22 cellular contexts compared by ENCODE assay signal in genomic region chr5:5558102-5558501, GRCh38.
DNase-seq lines count a peak whose midpoint lies in the region; ATAC-seq, FAIRE-seq and TF ChIP-seq lines count a peak whose summit lies in the region.
"Had no signal": no experiment of that assay in that cellular context is flagged by ENCODE, and none has a peak within 500 bp of the region (broad histone marks: within the 10 kb centered on the region; RNA-seq: fewer than 3 reads in every experiment).

No MANE protein-coding gene starts in this region.

- POLR2A ChIA-PET in K562 (lab: Yijun Ruan, JAX), result interaction anchor here (0.6 to 1.0 kb wide), 2 partner anchors 12 to 15 kb away, joined by 3 to 4 read pairs; no protein-coding TSS in a partner anchor

- no peak overlapping the region for H4K5ac ChIP-seq in mesendoderm (ENCODE audit: low read length)

- no peak overlapping the region for H3K9ac ChIP-seq in K562 (ENCODE audit: insufficient read depth in 1 of 2, low read depth in 2 of 2, low read length in 2 of 2)
- no peak overlapping the region for H3K9ac ChIP-seq in mesendoderm (ENCODE audit: low read length)
- H3K9ac ChIP-seq: BLaER1 treated with 17β-estradiol and CSF1 and Interleukin-3, amounts not matched to agents 10 nM and 100 nM had no signal

- no peak overlapping the region for H4K8ac ChIP-seq in mesendoderm (ENCODE audit: low read depth, low read length)

- peaks cover 26% of the 10 kb centered on the region for H3K4me1 ChIP-seq in BE2C
- H3K4me1 ChIP-seq in K562 (replicated peaks in 1 of 2; ENCODE audit: control insufficient read depth in 2 of 2, insufficient read depth in 2 of 2, low read length in 2 of 2), result peaks cover 0 to 11% of the 10 kb centered on the region in 2 experiments; a peak in 2 of 5 replicates
- peaks cover 9% of the 10 kb centered on the region for H3K4me1 ChIP-seq in mesendoderm (ENCODE audit: control insufficient read depth, low read depth, low read length)
- H3K4me1 ChIP-seq: BLaER1 treated with 17β-estradiol and CSF1 and Interleukin-3, amounts not matched to agents 10 nM and 100 nM had no signal

- no peak overlapping the region for H2AFZ ChIP-seq in K562 (ENCODE audit: low read depth, low read length)

- H3K4me2 ChIP-seq in K562 (ENCODE audit: insufficient read depth, low read length) (no peak overlapping the region), mesendoderm (ENCODE audit: low read length) (no peak overlapping the region)
- H3K4me2 ChIP-seq: BLaER1 treated with 17β-estradiol and CSF1 and Interleukin-3, amounts not matched to agents 10 nM and 100 nM had no signal

- H2BK120ac ChIP-seq in mesendoderm (ENCODE audit: low read depth, low read length), result no peak overlapping the region

- peak overlapping the region; percentile 29 for H2BK5ac ChIP-seq in mesendoderm (ENCODE audit: low read length)

- H3K36me3 ChIP-seq in BE2C (no peaks in the 10 kb centered on the region), K562 (ENCODE audit: control insufficient read depth, insufficient read depth, low read length) (no peaks in the 10 kb centered on the region), mesendoderm (ENCODE audit: control insufficient read depth, insufficient read depth, low read length) (no peaks in the 10 kb centered on the region)
- H3K36me3 ChIP-seq: BLaER1 treated with 17β-estradiol and CSF1 and Interleukin-3, amounts not matched to agents 10 nM and 100 nM had no signal

- peak; percentile 86 for FAIRE-seq in K562 (lab: Jason Lieb, UNC)
- FAIRE-seq: A204.1, D721Med, GM12878, GM19239 had no signal

- no peaks in the 10 kb centered on the region for H3K79me2 ChIP-seq in K562 (ENCODE audit: control insufficient read depth, insufficient read depth, low read length)
- H3K79me2 ChIP-seq in mesendoderm (ENCODE audit: control insufficient read depth, insufficient read depth, low read length), result no peaks in the 10 kb centered on the region

- H3K18ac ChIP-seq in mesendoderm (ENCODE audit: low read length), result no peak overlapping the region

- no peak overlapping the region for H3K23ac ChIP-seq in mesendoderm (ENCODE audit: low read length)

- H3K9me3 ChIP-seq in BE2C, result no peaks in the 10 kb centered on the region
- no peaks in the 10 kb centered on the region; the same call in 1 of the 2 replicates for H3K9me3 ChIP-seq in K562 (replicated peaks; ENCODE audit: control insufficient read depth, insufficient read depth, low read depth, low read length)

- H2BK15ac ChIP-seq in mesendoderm (replicated peaks; ENCODE audit: low read depth), result no peak overlapping the region

- no TSS peak for BruUV-seq in K562 (replicated peaks; lab: Mats Ljungman, UMichigan)

- no peaks in the 10 kb centered on the region for H4K20me1 ChIP-seq in K562 (replicated peaks; ENCODE audit: control insufficient read depth, insufficient read depth, low read length)
- H4K20me1 ChIP-seq: BLaER1 treated with 17β-estradiol and CSF1 and Interleukin-3, amounts not matched to agents 10 nM and 100 nM had no signal

- in situ Hi-C loops in K562 (cut with MboI), result no loop called here

- H3K4me3 ChIP-seq in BE2C (ENCODE audit: low read depth, low read length), result no peak overlapping the region; the same call in 1 of the 2 replicates
- H3K4me3 ChIP-seq in K562, result no peak overlapping the region
- H3K4me3 ChIP-seq in mesendoderm (ENCODE audit: low read length), result no peak overlapping the region
- H3K4me3 ChIP-seq: BLaER1 treated with 17β-estradiol and CSF1 and Interleukin-3, amounts not matched to agents 10 nM and 100 nM; GM12878 had no signal

- H2AK5ac ChIP-seq in mesendoderm (ENCODE audit: low read length), result no peak overlapping the region

- H3K27me3 ChIP-seq in BE2C (no peaks in the 10 kb centered on the region), K562 (ENCODE audit: control insufficient read depth in 2 of 2, insufficient read depth in 2 of 2, low read length in 2 of 2) (peaks cover 9 to 14% of the 10 kb centered on the region in 2 experiments), mesendoderm (ENCODE audit: insufficient read depth, low read length, poor library complexity) (no peaks in the 10 kb centered on the region)
- H3K27me3 ChIP-seq: BLaER1 treated with 17β-estradiol and CSF1 and Interleukin-3, amounts not matched to agents 10 nM and 100 nM had no signal

- no peak overlapping the region for H3K4ac ChIP-seq in mesendoderm (ENCODE audit: low read depth, low read length)

- TF ChIP-seq EP300 in K562 (IDR thresholded peaks at IDR 0.05; ENCODE audit: low read length), result no peak

- H3K9me1 ChIP-seq in K562 (ENCODE audit: control insufficient read depth, insufficient read depth, low read length), result no peaks in the 10 kb centered on the region

- ATAC-seq in K562 (peak; percentile 87), GM21529 (IDR thresholded peaks at IDR 0.05; ENCODE audit: unreplicated experiment) (no peak)
- ATAC-seq: GM12878 had no signal

- no peak overlapping the region for H3K27ac ChIP-seq in K562 (ENCODE audit: extremely low read depth, low read depth, low read length)
- H3K27ac ChIP-seq in mesendoderm (ENCODE audit: low read depth, low read length), result peak overlapping the region; percentile 16
- H3K27ac ChIP-seq: 22Rv1; BLaER1 treated with 17β-estradiol and CSF1 and Interleukin-3, amounts not matched to agents 10 nM and 100 nM had no signal

- no peak for TF ChIP-seq POLR2A in K562 (conservative IDR thresholded peaks at IDR 0.05)

- 2% methylated on average over 6 of the region's 6 CpGs for WGBS in K562 (ENCODE audit: insufficient coverage, low coverage, missing lambda C conversion rate)
- WGBS in mesendoderm (ENCODE audit: extremely low coverage, insufficient coverage, low lambda C conversion rate), result no CpG with 5 or more reads among the region's 6 CpGs

- peak overlapping the region; percentile 39 for H3K56ac ChIP-seq in mesendoderm (ENCODE audit: low read length)

- peak; percentile 34 for DNase-seq in BE2C
- peak; percentile 44 for DNase-seq in NCI-H69 (lab: John Stamatoyannopoulos, UW)
- DNase-seq in K562 (ENCODE audit: extremely low read depth in 1 of 4, low spot score in 3 of 4), result peak in 2 of 4 experiments; percentile 25 to 37
- peak; percentile 41 for DNase-seq in mesendoderm
- no peak for DNase-seq in T1000 (lab: John Stamatoyannopoulos, UW)
- no peak for DNase-seq in stimulated activated CD4-positive, alpha-beta T cell treated with anti-CD3 and anti-CD28 coated beads, Interleukin-2, amount 100 ng/mL, for 48 hours
- DNase-seq: CD4-positive, alpha-beta T cell; CD8-positive, alpha-beta memory T cell; DMS 273 treated with DMSO at 0.1 percent for 48 hours; DMS79; EL; GDM1; GOT3; H7; HCEC 1CT had no signal

- intact Hi-C loops in K562 (cut with micrococcal nuclease), result no loop called here

- H3K79me1 ChIP-seq in mesendoderm (ENCODE audit: low read length), result no peaks in the 10 kb centered on the region

- TF ChIP-seq CTCF in BE2C (IDR thresholded peaks at IDR 0.05; ENCODE audit: low read depth, low read length) (no peak), K562 (IDR thresholded peaks at IDR 0.05 in 2 of 3, conservative IDR thresholded peaks at IDR 0.05 in 1 of 3; ENCODE audit: insufficient read depth in 2 of 3, low read depth in 1 of 3, low read length in 3 of 3) (no peak)

- no peak for TF ChIP-seq RAD21 in K562 (CRISPR knock-in tag; conservative IDR thresholded peaks at IDR 0.05 in 1 of 2, IDR thresholded peaks at IDR 0.05 in 1 of 2)

- CTCF ChIA-PET in K562 (lab: Yijun Ruan, JAX; ENCODE audit: low intra/inter-chr PET ratio), result no interaction called here

TF ChIP-seq in K562, 482 proteins besides CTCF, POLR2A, EP300 and RAD21 (continues in another document):
- TF ChIP-seq MAFF (IDR thresholded peaks at IDR 0.05; ENCODE audit: low read length) (peak; percentile 67; the same call in 1 of the 2 replicates), SNIP1 (IDR thresholded peaks at IDR 0.05; ENCODE audit: low read depth) (no peak), NRF1 (conservative IDR thresholded peaks at IDR 0.05 in 1 of 2, IDR thresholded peaks at IDR 0.05 in 1 of 2) (peak; percentile 69 to 74), ZNF175 (CRISPR knock-in tag; IDR thresholded peaks at IDR 0.05; ENCODE audit: low read depth) (no peak), KDM4B (IDR thresholded peaks at IDR 0.05; ENCODE audit: borderline replicate concordance in 2 of 2, low read depth in 1 of 2) (no peak), ARID3A (IDR thresholded peaks at IDR 0.05; ENCODE audit: borderline replicate concordance, low read depth, low read length) (no peak), ZNF3 (CRISPR knock-in tag; IDR thresholded peaks at IDR 0.05) (no peak), BACH1 (tag; IDR thresholded peaks at IDR 0.05) (peak; percentile 87; the same call in 1 of the 2 replicates), BHLHE40 (IDR thresholded peaks at IDR 0.05; ENCODE audit: low read length) (peak; percentile 55), FOSL1 (tag; conservative IDR thresholded peaks at IDR 0.05) (peak; percentile 61), C11orf30 (IDR thresholded peaks at IDR 0.05; ENCODE audit: low read depth) (peak; percentile 86), POLR2H (tag; IDR thresholded peaks at IDR 0.05; ENCODE audit: low read depth) (no peak), RBM14 (IDR thresholded peaks at IDR 0.05; ENCODE audit: borderline replicate concordance, insufficient read depth, low read depth, low read length) (no peak), ZBED1 (IDR thresholded peaks at IDR 0.05) (no peak), RCOR1 (IDR thresholded peaks at IDR 0.05; ENCODE audit: borderline replicate concordance in 1 of 2, low read depth in 2 of 2, low read length in 2 of 2) (peak in 1 of 2 experiments; percentile 59; a peak in 2 of 4 replicates), TEAD4 (IDR thresholded peaks at IDR 0.05; ENCODE audit: low read length) (peak; percentile 16; the same call in 1 of the 2 replicates), TEAD4 (CRISPR knock-in tag; IDR thresholded peaks at IDR 0.05; ENCODE audit: borderline replicate concordance) (no peak)

Comparison
In these comparisons a context has a peak if more than half of its experiments do, and no peak if none do; other contexts are left out.
1. DNase-seq: peak in BE2C (single experiment), NCI-H69 (single experiment) and mesendoderm (single experiment); none in T1000 (single experiment) and stimulated activated CD4-positive, alpha-beta T cell treated with anti-CD3 and anti-CD28 coated beads, Interleukin-2, amount 100 ng/mL, for 48 hours (0 of 2).